Comparison of ENCODE assay signal across 8 cellular contexts in the genomic region with DNA sequence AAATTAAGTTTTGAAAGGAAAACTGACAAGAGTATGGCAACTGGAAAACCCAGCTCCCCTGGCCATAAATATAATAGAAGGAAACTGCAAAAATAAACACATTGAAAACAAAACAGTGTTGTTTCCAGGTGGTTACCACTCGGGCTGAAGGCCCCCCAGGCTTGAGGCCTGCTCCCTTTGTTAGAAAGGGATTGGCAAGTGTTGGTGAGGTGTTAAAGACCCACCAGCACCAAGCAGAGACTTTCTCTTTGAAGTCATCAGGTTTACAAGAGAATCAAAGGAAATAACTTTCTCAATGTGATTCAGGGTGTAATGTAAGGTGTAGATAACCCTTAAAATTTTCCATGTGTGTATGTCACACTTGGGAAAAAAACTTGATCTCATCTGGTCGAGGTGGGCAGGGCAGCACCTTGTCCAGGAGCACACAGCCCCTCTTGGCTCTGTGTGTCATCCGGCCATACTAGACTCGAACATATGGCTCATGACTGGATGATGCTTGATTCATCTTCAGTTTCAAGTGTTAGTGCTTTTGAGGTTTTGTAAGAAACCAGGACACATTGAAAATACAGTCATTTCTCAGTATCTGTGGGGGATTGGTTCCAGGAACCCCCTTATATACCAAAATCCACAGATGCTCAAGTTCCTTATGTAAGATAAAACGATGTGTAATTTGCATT. TPM values are rescaled to one million over a fixed set of nuclear protein-coding genes. Genes with fewer than 3 reads are reported as not detected.
A peak's percentile ranks its signal among the peaks of the same experiment; 100 is the strongest.
DNase-seq lines count a peak whose midpoint lies in the region.

No MANE protein-coding gene starts in this region.

- H3K27me3 ChIP-seq in trophoblast cell (ENCODE audit: insufficient read depth, low read length): no peaks in the 10 kb centered on the region

- no peak overlapping the region for H3K9ac ChIP-seq in trophoblast cell (ENCODE audit: low read length)

- H3K79me1 ChIP-seq in trophoblast cell (ENCODE audit: low read length): peaks cover 30% of the 10 kb centered on the region

- no peak overlapping the region for H2BK5ac ChIP-seq in trophoblast cell (ENCODE audit: low read depth, low read length, poor library complexity)

- WGBS in trophoblast cell (ENCODE audit: extremely low coverage, insufficient coverage, insufficient read length): no CpG with 5 or more reads among the region's 5 CpGs

- no peak overlapping the region for H2AK5ac ChIP-seq in trophoblast cell (ENCODE audit: low read length)

- no peak overlapping the region for H2BK12ac ChIP-seq in trophoblast cell (ENCODE audit: low read length)

- H3K9me3 ChIP-seq in trophoblast cell (ENCODE audit: insufficient read depth, low read depth, low read length): no peaks in the 10 kb centered on the region

- H3K27ac ChIP-seq in caudate nucleus (ENCODE audit: low read depth, low read length) (peak overlapping the region; percentile 88), trophoblast cell (ENCODE audit: low read depth, low read length) (no peak overlapping the region)

- peaks cover 7 to 14% of the 10 kb centered on the region in 2 experiments for H3K36me3 ChIP-seq in trophoblast cell (ENCODE audit: control insufficient read depth in 1 of 2, insufficient read depth in 2 of 2, low read length in 2 of 2)

- no peak overlapping the region for H2BK120ac ChIP-seq in trophoblast cell (ENCODE audit: insufficient read depth, low read length, poor library complexity)

- H4K91ac ChIP-seq in trophoblast cell (ENCODE audit: low read depth, low read length): no peak overlapping the region

- no peak overlapping the region for H2AFZ ChIP-seq in trophoblast cell (ENCODE audit: insufficient read depth, low read length, poor library complexity)

- DNase-seq in ELR (ENCODE audit: low read depth): peak; percentile 81
- peak; percentile 78 for DNase-seq in MV-4-11 (lab: John Stamatoyannopoulos, UW)
- no peak for DNase-seq in caudate nucleus (lab: John Stamatoyannopoulos, UW)
- no peak for DNase-seq in trophoblast cell
- no peak for DNase-seq in DMS153 (lab: John Stamatoyannopoulos, UW)
- no peak for DNase-seq in NCI-H2107 treated with DMSO at 0.1 percent for 48 hours (lab: John Stamatoyannopoulos, UW; ENCODE audit: unreplicated experiment)
- DNase-seq in GOT3 (lab: John Stamatoyannopoulos, UW): no peak
- DNase-seq in NCI-H2029 treated with DMSO at 0.1 percent for 48 hours (lab: John Stamatoyannopoulos, UW): no peak

- H3K4ac ChIP-seq in trophoblast cell (ENCODE audit: low read depth, low read length): peak overlapping the region; percentile 53

- no peak overlapping the region for H3K23ac ChIP-seq in trophoblast cell (ENCODE audit: low read length)

- no peak overlapping the region for H3K4me2 ChIP-seq in trophoblast cell (ENCODE audit: low read length)

- H3K4me1 ChIP-seq in trophoblast cell (ENCODE audit: control insufficient read depth in 1 of 2, insufficient read depth in 2 of 2, low read length in 2 of 2): peaks cover 41 to 52% of the 10 kb centered on the region in 2 experiments

- H4K12ac ChIP-seq in trophoblast cell (ENCODE audit: low read depth, low read length): no peak overlapping the region

- H3K79me2 ChIP-seq in trophoblast cell (ENCODE audit: control insufficient read depth, insufficient read depth, low read length, poor library complexity): peaks cover 39% of the 10 kb centered on the region

- H3K14ac ChIP-seq in trophoblast cell (ENCODE audit: low read length): no peak overlapping the region

- no peak overlapping the region for H4K8ac ChIP-seq in trophoblast cell (ENCODE audit: low read depth, low read length)

- H3K18ac ChIP-seq in trophoblast cell (ENCODE audit: low read length): no peak overlapping the region

- H3K4me3 ChIP-seq in trophoblast cell (ENCODE audit: low read depth, low read length): no peak overlapping the region

RNA-seq across cellular contexts. Expression of a gene that starts 7.8 kb away (rescaled TPM):
- 442 and 468 TPM in 2 replicates for polyA plus RNA-seq in trophoblast cell (2013)

RNA-seq across cellular contexts. Expression of a gene that starts 36.3 kb away (rescaled TPM):
- polyA plus RNA-seq in trophoblast cell (2013): 205 and 214 TPM in 2 replicates

RNA-seq across cellular contexts. Expression of a gene that starts 37.5 kb away (rescaled TPM):
- 0.56 and 0.72 TPM in 2 replicates for polyA plus RNA-seq in trophoblast cell (2013)

Comparison
In these comparisons a context has a peak if more than half of its experiments do, and no peak if none do; other contexts are left out.
1. DNase-seq: peak in ELR (single experiment) and MV-4-11 (single experiment); none in caudate nucleus (0 of 61), trophoblast cell (0 of 2), DMS153 (single experiment), NCI-H2107 treated with DMSO at 0.1 percent for 48 hours (single experiment), GOT3 (single experiment) and NCI-H2029 treated with DMSO at 0.1 percent for 48 hours (single experiment).